Comparison of ENCODE assay signal across 33 cellular contexts in the genomic region with DNA sequence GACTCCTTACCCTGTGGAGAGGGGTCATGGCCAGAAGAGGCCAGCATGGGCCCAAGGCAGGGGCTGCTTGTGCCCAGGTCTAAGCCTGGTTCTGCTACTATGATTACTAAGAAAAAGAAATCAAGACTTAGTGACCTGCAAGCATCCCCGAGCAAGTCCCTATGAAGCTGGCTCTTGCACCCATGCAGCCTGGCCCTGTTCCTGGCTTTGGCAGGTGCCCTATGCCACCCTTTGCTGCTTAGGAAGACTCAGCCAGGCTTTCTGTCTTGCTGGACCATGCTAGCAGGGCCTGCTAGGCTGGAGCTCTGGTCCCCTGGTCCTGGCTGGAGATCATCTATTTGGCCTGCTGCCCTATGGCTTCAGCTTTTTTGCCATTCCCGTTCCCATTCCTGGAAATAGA.
"Had no signal": no experiment of that assay in that cellular context is flagged by ENCODE, and none has a peak within 500 bp of the region (broad histone marks: within the 10 kb centered on the region; RNA-seq: fewer than 3 reads in every experiment).

No MANE protein-coding gene starts in this region.

- H3K27me3 ChIP-seq: adrenal gland, body of pancreas, breast epithelium, MG63 had no signal

- H3K27me3 Mint-ChIP-seq: activated B cell treated with CpG ODN at 0.5 μM for 24 hours; activated CD4-positive, alpha-beta memory T cell treated with anti-CD3 and anti-CD28 coated beads for 36 hours; activated T-cell treated with anti-CD3 and anti-CD28 coated beads, Interleukin-2, amount 50 U/mL, for 24 hours had no signal

- DNase-seq: activated B cell treated with CpG ODN at 0.5 μM for 24 hours; activated CD4-positive, alpha-beta memory T cell treated with anti-CD3 and anti-CD28 coated beads for 36 hours; activated CD4-positive, alpha-beta T cell treated with anti-CD3 and anti-CD28 coated beads for 4 hours; activated CD4-positive, alpha-beta T cell treated with anti-CD3 and anti-CD28 coated beads, Interleukin-2, amount 50 U/mL, for 1 hour; activated CD4-positive, CD25-positive, alpha-beta regulatory T cell treated with anti-CD3 and anti-CD28 coated beads, Interleukin-2, amount 50 U/mL, for 72 hours; activated gamma-delta T cell treated with Interleukin-2 at 50 U/mL for 16 hours; activated naive CD4-positive, alpha-beta T cell treated with anti-CD3 and anti-CD28 coated beads for 36 hours; activated T-cell treated with anti-CD3 and anti-CD28 coated beads, Interleukin-2, amount 50 U/mL, for 24 hours; body of pancreas; Kasumi-1; KG1; MG63; NCI-H1048; NCI-H1105 treated with DMSO at 0.1 percent for 48 hours; NCI-H1436; NCI-H1694; NCI-H2029; NCI-H345; NCI-H510A; NCI-H526; NCI-H748 treated with DMSO at 0.1 percent for 48 hours; PC-9; Right ventricle myocardium superior; SW 1271; T-helper 1 cell; T-helper 2 cell; T-helper 9 cell had no signal

- H3K27ac Mint-ChIP-seq: activated B cell treated with CpG ODN at 0.5 μM for 24 hours; activated CD4-positive, alpha-beta memory T cell treated with anti-CD3 and anti-CD28 coated beads for 36 hours; activated naive CD4-positive, alpha-beta T cell treated with anti-CD3 and anti-CD28 coated beads for 36 hours; activated T-cell treated with anti-CD3 and anti-CD28 coated beads, Interleukin-2, amount 50 U/mL, for 24 hours; activated T-helper 2 cell treated with anti-CD3 and anti-CD28 coated beads, Interferon-gamma antibody, Interleukin-2, Interleukin-4, amounts not matched to agents 10 μg/mL and 5 μg/mL and 100 μg/mL, durations not matched to agents 14 hours and 24 hours and 36 hours had no signal

- H3K36me3 Mint-ChIP-seq: activated CD4-positive, alpha-beta memory T cell treated with anti-CD3 and anti-CD28 coated beads for 36 hours; activated naive CD4-positive, alpha-beta T cell treated with anti-CD3 and anti-CD28 coated beads, Interleukin-2, amount 50 U/mL, for 72 hours had no signal

- H3K27ac ChIP-seq: adrenal gland, body of pancreas, breast epithelium, PC-9, RWPE1, VCaP had no signal

- H3K4me3 Mint-ChIP-seq: activated B cell treated with CpG ODN at 0.5 μM for 24 hours; activated CD4-positive, alpha-beta memory T cell treated with anti-CD3 and anti-CD28 coated beads for 36 hours; activated naive CD4-positive, alpha-beta T cell treated with anti-CD3 and anti-CD28 coated beads for 36 hours; activated T-cell treated with anti-CD3 and anti-CD28 coated beads, Interleukin-2, amount 50 U/mL, for 24 hours had no signal

- H3K9me3 Mint-ChIP-seq: activated B cell treated with CpG ODN at 0.5 μM for 24 hours; activated CD4-positive, alpha-beta memory T cell treated with anti-CD3 and anti-CD28 coated beads for 36 hours; activated naive CD4-positive, alpha-beta T cell treated with anti-CD3 and anti-CD28 coated beads for 36 hours; activated naive CD4-positive, alpha-beta T cell treated with anti-CD3 and anti-CD28 coated beads, Interleukin-2, amount 50 U/mL, for 72 hours; activated T-cell treated with anti-CD3 and anti-CD28 coated beads, Interleukin-2, amount 50 U/mL, for 24 hours; activated T-helper 2 cell treated with anti-CD3 and anti-CD28 coated beads, Interferon-gamma antibody, Interleukin-2, Interleukin-4, amounts not matched to agents 10 μg/mL and 5 μg/mL and 100 μg/mL, durations not matched to agents 14 hours and 24 hours and 36 hours had no signal

- H3K4me3 ChIP-seq: adrenal gland, body of pancreas, breast epithelium, MG63, PC-9 had no signal

- H3K9me3 ChIP-seq: adrenal gland, body of pancreas, breast epithelium, MG63 had no signal

- ATAC-seq: activated naive CD4-positive, alpha-beta T cell treated with anti-CD3 and anti-CD28 coated beads, Interleukin-2, amount 50 U/mL, for 72 hours; body of pancreas had no signal

- H3K36me3 ChIP-seq: adrenal gland, breast epithelium had no signal
